ENCODE assay signal across 15 cellular contexts in the genomic region with DNA sequence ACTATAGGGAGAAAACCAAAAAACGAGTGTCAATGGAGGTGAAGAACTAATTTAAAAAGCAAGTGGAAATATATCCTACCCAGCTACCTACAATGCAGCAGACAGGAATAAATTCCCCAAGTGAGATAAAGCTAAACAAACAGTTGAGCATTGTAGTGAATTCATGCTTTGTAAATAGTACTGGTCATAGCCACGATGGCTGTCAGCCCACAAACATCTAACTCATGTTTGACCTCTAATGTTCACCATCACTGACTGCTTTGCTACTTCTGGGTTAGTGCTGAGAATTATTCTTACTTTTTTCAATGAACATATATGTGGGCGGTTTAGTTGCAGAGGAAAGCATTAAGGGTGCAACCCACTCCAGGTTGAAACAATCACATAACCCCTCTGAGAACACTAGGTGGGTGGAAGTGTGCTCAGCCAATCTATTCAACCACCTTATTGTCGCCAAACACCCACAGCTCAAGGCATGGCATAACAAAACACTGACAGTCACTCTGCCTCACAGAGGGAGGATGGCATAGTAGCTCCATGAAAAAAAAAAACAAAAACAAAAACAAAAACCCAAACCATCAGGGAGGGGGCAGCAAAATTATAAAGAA.
DNase-seq lines count a peak whose midpoint lies in the region; ATAC-seq and TF ChIP-seq lines count a peak whose summit lies in the region.
"Had no signal": no experiment of that assay in that cellular context is flagged by ENCODE, and none has a peak within 500 bp of the region (broad histone marks: within the 10 kb centered on the region; RNA-seq: fewer than 3 reads in every experiment).

No MANE protein-coding gene starts in this region.

- H3K9ac ChIP-seq in liver (ENCODE audit: low read depth in 1 of 2, low read length in 2 of 2): no peak overlapping the region

- peaks cover 0 to 4% (median 1%) of the 10 kb centered on the region in 4 donors for H3K36me3 ChIP-seq in liver (ENCODE audit: control insufficient read depth in 4 of 4, insufficient read depth in 3 of 4, low read depth in 1 of 4, low read length in 3 of 4)

- H3K27ac ChIP-seq in liver (ENCODE audit: low read depth in 1 of 2, low read length in 2 of 2): no peak overlapping the region
- H3K27ac ChIP-seq: psoas muscle, SK-N-MC, upper lobe of left lung had no signal

- DNase-seq in AG10803 (ENCODE audit: low read depth) (peak; percentile 20), astrocyte of the hippocampus (ENCODE audit: low read depth, low spot score) (peak; percentile 81), cortex of kidney (lab: John Stamatoyannopoulos, UW) (no peak), COLO668 (lab: John Stamatoyannopoulos, UW; ENCODE audit: unreplicated experiment) (no peak), GM03348 (ENCODE audit: low spot score) (no peak)
- DNase-seq: DMS79, psoas muscle, upper lobe of left lung had no signal

- no peaks in the 10 kb centered on the region for H3K9me3 ChIP-seq in liver (ENCODE audit: control insufficient read depth in 4 of 4, low read length in 3 of 4)
- H3K9me3 ChIP-seq: psoas muscle, upper lobe of left lung had no signal

- H3K4me3 ChIP-seq in AG10803 (ENCODE audit: low read length) (no peak overlapping the region), liver (ENCODE audit: low read depth in 1 of 3, low read length in 3 of 3) (no peak overlapping the region)
- H3K4me3 ChIP-seq: coronary artery, psoas muscle, SK-N-MC, upper lobe of left lung had no signal

- no peaks in the 10 kb centered on the region for H3K27me3 ChIP-seq in liver (ENCODE audit: control insufficient read depth in 4 of 4, insufficient read depth in 4 of 4, low read length in 3 of 4)
- H3K27me3 ChIP-seq: upper lobe of left lung had no signal

- TF ChIP-seq RAD21 in liver (IDR thresholded peaks at IDR 0.05): no peak

- ATAC-seq in HG02885 (IDR thresholded peaks at IDR 0.05; ENCODE audit: poor library complexity, unreplicated experiment) (peak; percentile 37), HG02840 (IDR thresholded peaks at IDR 0.05; ENCODE audit: low FRiP score, unreplicated experiment) (no peak)
- ATAC-seq: activated naive CD4-positive, alpha-beta T cell treated with anti-CD3 and anti-CD28 coated beads, Interleukin-2, amount 50 U/mL, for 72 hours; esophagus mucosa; psoas muscle had no signal

- H3K4me1 ChIP-seq in liver (ENCODE audit: control insufficient read depth in 4 of 4, insufficient read depth in 4 of 4, low read length in 3 of 4): peaks cover 0 to 1% (median 0%) of the 10 kb centered on the region in 4 donors
- H3K4me1 ChIP-seq: psoas muscle had no signal

- TF ChIP-seq CTCF in AG10803 (conservative IDR thresholded peaks at IDR 0.05; ENCODE audit: low read length) (no peak), liver (IDR thresholded peaks at IDR 0.05; ENCODE audit: low read depth, low read length, missing input control) (no peak)

- WGBS in liver: 73% methylated on average over 4 of the region's 4 CpGs

TF ChIP-seq in liver, 16 proteins besides CTCF, POLR2A, EP300 and RAD21:
- TF ChIP-seq TAF1 (conservative IDR thresholded peaks at IDR 0.05) (no peak), FOXA2 (IDR thresholded peaks at IDR 0.05) (peak; percentile 40)

Comparison
In these comparisons a context has a peak if more than half of its experiments do, and no peak if none do; other contexts are left out.
1. DNase-seq: peak in AG10803 (single experiment) and astrocyte of the hippocampus (single experiment); none in cortex of kidney (single experiment), COLO668 (single experiment) and GM03348 (single experiment).